Comparison of ENCODE assay signal across 7 cellular contexts in genomic region chr5:177671755-177672690, GRCh38.
DNase-seq lines count a peak whose midpoint lies in the region; ATAC-seq and TF ChIP-seq lines count a peak whose summit lies in the region.
"Not testable (repeated sequence)": the region's sequence is repeated elsewhere in the genome, so short reads cannot be mapped to it uniquely, and the experiment has no call there.

No MANE protein-coding gene starts in this region.

- H3K27ac ChIP-seq in effector memory CD4-positive, alpha-beta T cell (ENCODE audit: insufficient read depth, low read length, poor library complexity, severe bottlenecking); lower lobe of right lung: not testable (repeated sequence)

- H3K9me3 ChIP-seq in effector memory CD4-positive, alpha-beta T cell (ENCODE audit: control insufficient read depth, low read length); lower lobe of right lung: not testable (repeated sequence)

- H3K4me3 ChIP-seq in effector memory CD4-positive, alpha-beta T cell (ENCODE audit: insufficient read depth, low read depth, low read length, poor library complexity, severe bottlenecking) = not testable (repeated sequence)
- H3K4me3 ChIP-seq in lower lobe of right lung = peak overlapping the region; percentile 49

- not testable (repeated sequence) for H3K4me1 ChIP-seq in effector memory CD4-positive, alpha-beta T cell (ENCODE audit: control insufficient read depth, insufficient read depth, low read length, poor library complexity, severe bottlenecking); lower lobe of right lung

- intact Hi-C loops in lower lobe of right lung (cut with DNase I) = not testable (repeated sequence)

- not testable (repeated sequence) for H3K36me3 ChIP-seq in effector memory CD4-positive, alpha-beta T cell (ENCODE audit: control insufficient read depth, insufficient read depth, low read length); lower lobe of right lung

- TF ChIP-seq CTCF in lower lobe of right lung (IDR thresholded peaks at IDR 0.05) = not testable (repeated sequence)

- H3K27me3 ChIP-seq in effector memory CD4-positive, alpha-beta T cell (replicated peaks; ENCODE audit: control insufficient read depth, insufficient read depth, low read length, poor library complexity, severe bottlenecking); lower lobe of right lung (ENCODE audit: low read depth): not testable (repeated sequence)

- peak; percentile 59 for ATAC-seq in GM18517 (IDR thresholded peaks at IDR 0.05; ENCODE audit: unreplicated experiment)
- ATAC-seq in HG02763 (IDR thresholded peaks at IDR 0.05; ENCODE audit: unreplicated experiment) = peak; percentile 73
- ATAC-seq in lower lobe of right lung = peak; percentile 89 to 95

- peak; percentile 6 for DNase-seq in NCI-H460 (ENCODE audit: extremely low read depth, low read depth)
- peak; percentile 81 for DNase-seq in activated CD8-positive, alpha-beta memory T cell treated with anti-CD3 and anti-CD28 coated beads, Interleukin-2, amount 50 U/mL, for 4 hours
- DNase-seq in effector memory CD4-positive, alpha-beta T cell = peak; percentile 54 to 64 (median 63)
- peak; percentile 88 for DNase-seq in lower lobe of right lung
- peak; percentile 36 to 60 for DNase-seq in stimulated activated CD4-positive, alpha-beta T cell treated with anti-CD3 and anti-CD28 coated beads, Interleukin-1b, Interleukin-23, amount 100 ng/mL, for 1 hour (ENCODE audit: low read depth in 2 of 2)

Comparison
In these comparisons a context has a peak if more than half of its experiments do, and no peak if none do; other contexts are left out.
1. DNase-seq: peak in every context shown above with its lines; median percentile 88 in lower lobe of right lung; 81 in activated CD8-positive, alpha-beta memory T cell treated with anti-CD3 and anti-CD28 coated beads, Interleukin-2, amount 50 U/mL, for 4 hours; 63 in effector memory CD4-positive, alpha-beta T cell; 48 in stimulated activated CD4-positive, alpha-beta T cell treated with anti-CD3 and anti-CD28 coated beads, Interleukin-1b, Interleukin-23, amount 100 ng/mL, for 1 hour; 6 in NCI-H460.